ENCODE assay signal across 8 cellular contexts in genomic region chr19:45467456-45468158, GRCh38. TPM values are rescaled to one million over a fixed set of nuclear protein-coding genes. Genes with fewer than 3 reads are reported as not detected.
DNase-seq lines count a peak whose midpoint lies in the region; ATAC-seq and TF ChIP-seq lines count a peak whose summit lies in the region.

Gene FOSB, plus strand, starts transcription at chr19:45467996. Its CDS starts 591 bp downstream, at chr19:45468587.

- peak within 1 kb of the TSS; percentile 87 for H3K4me3 Mint-ChIP-seq in GM23338

- H3K4me3 ChIP-seq in GM23338 (peak within 1 kb of the TSS; percentile 95), MG63 (peak within 1 kb of the TSS; percentile 77), SJCRH30 (peak within 1 kb of the TSS; percentile 64), neuron (ENCODE audit: low read length) (peak within 1 kb of the TSS; percentile 72)

- no peaks in the 10 kb centered on the region for H3K9me2 ChIP-seq in GM23338 (ENCODE audit: insufficient read depth)

- H3K27ac ChIP-seq in GM23338 (ENCODE audit: low read depth), result 0 out of 2 replicates have a peak within 1 kb of the TSS, but pooled peaks have one; percentile 32
- peak within 1 kb of the TSS; percentile 21 for H3K27ac ChIP-seq in SJCRH30

- H3K4me2 ChIP-seq in GM23338, result peak within 1 kb of the TSS; percentile 98

- H3K9me3 Mint-ChIP-seq in GM23338, result no peaks in the 10 kb centered on the region

- H3K9me3 ChIP-seq in MG63, result no peaks in the 10 kb centered on the region
- H3K9me3 ChIP-seq in SJCRH30 (replicated peaks), result no peaks in the 10 kb centered on the region
- H3K9me3 ChIP-seq in neuron (ENCODE audit: low read length), result no peaks in the 10 kb centered on the region

- H3K79me2 ChIP-seq in GM23338 (replicated peaks; ENCODE audit: insufficient read depth), result no peaks in the 10 kb centered on the region

- no peaks in the 10 kb centered on the region for H3K36me3 ChIP-seq in GM23338 (ENCODE audit: insufficient read depth)
- H3K36me3 ChIP-seq in MG63, result no peaks in the 10 kb centered on the region
- H3K36me3 ChIP-seq in SJCRH30, result no peaks in the 10 kb centered on the region
- no peaks in the 10 kb centered on the region for H3K36me3 ChIP-seq in neuron (ENCODE audit: insufficient read depth, low read length)

- peak; percentile 2; the same call in 2 of the 3 replicates for ATAC-seq in GM23338

- no peaks in the 10 kb centered on the region; the same call in 2 of the 3 replicates for H3K36me3 Mint-ChIP-seq in GM23338 (ENCODE audit: low read depth)

- H3K4me1 ChIP-seq in GM23338 (ENCODE audit: insufficient read depth) (peaks cover 22% of the 10 kb centered on the region; the same call in 1 of the 2 replicates), SJCRH30 (peaks cover 11% of the 10 kb centered on the region; the same call in 1 of the 2 replicates), neuron (ENCODE audit: insufficient read depth, low read length) (peaks cover 22% of the 10 kb centered on the region)

- peaks cover 38% of the 10 kb centered on the region for H3K27me3 Mint-ChIP-seq in GM23338 (ENCODE audit: insufficient read depth, low read depth, poor library complexity)

- H2AFZ ChIP-seq in GM23338, result peak within 1 kb of the TSS; percentile 100
- peak within 1 kb of the TSS; percentile 73 for H2AFZ ChIP-seq in neuron (ENCODE audit: low read depth, low read length)

- peak; percentile 35 to 42; a peak in 3 of 4 replicates for TF ChIP-seq CTCF in GM23338 (conservative IDR thresholded peaks at IDR 0.05; ENCODE audit: low read depth in 2 of 2)

- peaks cover 17% of the 10 kb centered on the region for H3F3A ChIP-seq in GM23338 (replicated peaks; ENCODE audit: low read depth)

- peaks cover 16% of the 10 kb centered on the region for H3K4me1 Mint-ChIP-seq in GM23338

- H4K20me1 ChIP-seq in GM23338 (replicated peaks; ENCODE audit: insufficient read depth), result no peaks in the 10 kb centered on the region

- peak; percentile 73 for DNase-seq in DMS79 (lab: John Stamatoyannopoulos, UW)
- peak; percentile 99 for DNase-seq in GM23338 (ENCODE audit: low spot score)
- peak; percentile 90 for DNase-seq in MG63
- peak; percentile 95 to 97 for DNase-seq in SJCRH30
- peak; percentile 91 to 98 (median 94) for DNase-seq in activated naive CD4-positive, alpha-beta T cell (lab: John Stamatoyannopoulos, UW)
- DNase-seq in foreskin melanocyte, result peak; percentile 82
- DNase-seq in stromal cell of bone marrow (ENCODE audit: low read depth), result peak; percentile 89

- H3K27me3 ChIP-seq in GM23338 (ENCODE audit: insufficient read depth), result peaks cover 41% of the 10 kb centered on the region
- no peaks in the 10 kb centered on the region for H3K27me3 ChIP-seq in MG63
- no peaks in the 10 kb centered on the region for H3K27me3 ChIP-seq in SJCRH30
- no peaks in the 10 kb centered on the region for H3K27me3 ChIP-seq in neuron (ENCODE audit: insufficient read depth, low read length)

- H3K27ac Mint-ChIP-seq in GM23338, result peak within 1 kb of the TSS; percentile 95

TF ChIP-seq in GM23338, 12 proteins besides CTCF, POLR2A, EP300 and RAD21:
- no peak for TF ChIP-seq EZH2phosphoT487 (IDR thresholded peaks at IDR 0.05; ENCODE audit: unreplicated experiment)
- no peak for TF ChIP-seq EZH2 (IDR thresholded peaks at IDR 0.05; ENCODE audit: low read depth, unreplicated experiment)
- peak; percentile 97 for TF ChIP-seq CREB1 (CRISPR knock-in tag; IDR thresholded peaks at IDR 0.05; ENCODE audit: low read depth)
- TF ChIP-seq STAT1 (IDR thresholded peaks at IDR 0.05; ENCODE audit: unreplicated experiment), result no peak

RNA-seq across cellular contexts. Expression of gene FOSB, which starts in this region (rescaled TPM):
- 0.89 and 1.9 TPM in 2 replicates for total RNA-seq in GM23338 (2014; rRNA removed; shearing (Covaris generic))
- 0.55 and 0.77 TPM in 2 replicates for polyA plus RNA-seq in GM23338 (2016; fragmentation: Nextera tagmentation; extraction: Ambion mirVana)
- 0.33 TPM in 1 of 2 replicates, not detected in the other for total RNA-seq in MG63 (2014; rRNA removed; shearing (Covaris generic); ENCODE audit: low replicate concordance)
- total RNA-seq in SJCRH30 (2014; rRNA removed; shearing (Covaris generic)), result 0.35 and 0.40 TPM in 2 replicates

Comparison
In these comparisons a context has a peak if more than half of its experiments do, and no peak if none do; other contexts are left out.
1. Peak in every context shown above with its lines: DNase-seq, ATAC-seq, H3K4me3 ChIP-seq and H3K27ac ChIP-seq.
2. Peak in DNase-seq and H3K4me3 ChIP-seq in MG63; RNA of the gene not detected or under 1 TPM.
3. Peak in DNase-seq, H3K4me3 ChIP-seq and H3K27ac ChIP-seq in SJCRH30; RNA of the gene not detected or under 1 TPM.